In the genomic region with DNA sequence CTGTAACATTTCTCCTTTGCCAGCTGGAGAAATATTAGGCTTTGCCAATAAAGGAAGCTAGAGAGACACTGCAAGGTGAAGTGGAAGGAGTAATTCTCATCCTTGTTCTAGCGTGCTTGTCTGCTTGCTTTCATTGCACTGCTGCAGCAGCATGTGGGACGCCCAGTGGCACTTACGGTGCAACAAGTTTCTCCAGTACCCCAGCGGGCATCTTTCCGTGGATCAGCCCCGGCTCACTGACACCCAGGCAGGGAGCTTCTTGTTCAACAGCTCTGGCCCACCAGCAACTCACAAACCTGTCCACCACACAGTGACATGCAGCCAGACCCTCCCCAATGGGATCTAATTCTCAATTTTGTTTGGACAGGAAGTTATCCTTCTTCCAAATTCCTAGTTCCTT, we compare ENCODE assay signal across 19 cellular contexts.
DNase-seq lines count a peak whose midpoint lies in the region; ATAC-seq, FAIRE-seq and TF ChIP-seq lines count a peak whose summit lies in the region.
"Had no signal": no experiment of that assay in that cellular context is flagged by ENCODE, and none has a peak within 500 bp of the region (broad histone marks: within the 10 kb centered on the region; RNA-seq: fewer than 3 reads in every experiment).

No MANE protein-coding gene starts in this region.

- H3K27me3 Mint-ChIP-seq in nephron progenitor cell (ENCODE audit: low read depth, poor library complexity) = no peaks in the 10 kb centered on the region

- intact Hi-C loops in kidney (cut with DNase I) (no loop called here), adrenal gland (cut with DNase I) (no loop called here)

- H3K4me1 ChIP-seq in kidney (ENCODE audit: control insufficient read depth in 1 of 2, insufficient read depth in 1 of 2, low read depth in 1 of 2, low read length in 2 of 2) = peaks cover 13 to 26% of the 10 kb centered on the region in 2 donors
- peaks cover 5 to 13% of the 10 kb centered on the region in 2 donors for H3K4me1 ChIP-seq in adrenal gland (replicated peaks in 1 of 2)
- H3K4me1 ChIP-seq: BE2C had no signal

- H3K27ac ChIP-seq in kidney (ENCODE audit: low read depth in 2 of 2, low read length in 2 of 2) = peak overlapping the region; percentile 9 to 75
- no peak overlapping the region for H3K27ac ChIP-seq in adrenal gland
- H3K27ac ChIP-seq: C4-2B had no signal

- WGBS in adrenal gland, 4 donors = 85 to 97% (median 95%) methylated on average over 6 of the region's 6 CpGs

- H3K27me3 ChIP-seq in bronchial epithelial cell (ENCODE audit: control insufficient read depth, insufficient read depth, low read length) (no peaks in the 10 kb centered on the region), adrenal gland (no peaks in the 10 kb centered on the region)
- H3K27me3 ChIP-seq: BE2C had no signal

- H3K9me3 ChIP-seq in kidney (ENCODE audit: control insufficient read depth in 1 of 2, low read length in 2 of 2) (no peaks in the 10 kb centered on the region), adrenal gland (replicated peaks in 1 of 3) (no peaks in the 10 kb centered on the region)
- H3K9me3 ChIP-seq: BE2C had no signal

- FAIRE-seq in H54 (lab: Jason Lieb, UNC) (peak; percentile 6), bronchial epithelial cell (lab: Jason Lieb, UNC) (peak; percentile 94), kidney (lab: Jason Lieb, UNC) (no peak)
- FAIRE-seq: D721Med, GM12892, GM19239 had no signal

- no peak overlapping the region for H3K9ac ChIP-seq in kidney (ENCODE audit: low read length in 2 of 2)

- ATAC-seq in GM18505 (IDR thresholded peaks at IDR 0.05; ENCODE audit: unreplicated experiment) = no peak

- TF ChIP-seq POLR2A in H54 (IDR thresholded peaks at IDR 0.05; ENCODE audit: low read depth, low read length) (no peak), adrenal gland (IDR thresholded peaks at IDR 0.05) (no peak), GM18505 (IDR thresholded peaks at IDR 0.05; ENCODE audit: borderline replicate concordance, extremely low read depth, insufficient read depth, insufficient read length) (no peak)

- no peak overlapping the region for H3K4me3 Mint-ChIP-seq in nephron progenitor cell
- H3K4me3 Mint-ChIP-seq: CD4-positive, alpha-beta memory T cell had no signal

- H3K4me3 ChIP-seq in bronchial epithelial cell (ENCODE audit: low read depth, low read length) = no peak overlapping the region
- peak overlapping the region; percentile 47 to 56 for H3K4me3 ChIP-seq in kidney (ENCODE audit: low read length in 2 of 2)
- H3K4me3 ChIP-seq in adrenal gland = no peak overlapping the region

- H3K36me3 ChIP-seq in bronchial epithelial cell (ENCODE audit: control insufficient read depth, insufficient read depth, low read length) (no peaks in the 10 kb centered on the region), kidney (ENCODE audit: control insufficient read depth in 1 of 2, insufficient read depth in 2 of 2, low read length in 2 of 2) (no peaks in the 10 kb centered on the region), adrenal gland (replicated peaks in 1 of 2) (no peaks in the 10 kb centered on the region)
- H3K36me3 ChIP-seq: BE2C had no signal

- H3K27ac Mint-ChIP-seq in nephron progenitor cell = peak overlapping the region; percentile 90
- H3K27ac Mint-ChIP-seq: CD4-positive, alpha-beta memory T cell had no signal

- peaks cover 4% of the 10 kb centered on the region for H3K9me3 Mint-ChIP-seq in nephron progenitor cell

- TF ChIP-seq CTCF in bronchial epithelial cell (IDR thresholded peaks at IDR 0.05; ENCODE audit: insufficient read depth, low read length, severe bottlenecking) = no peak
- TF ChIP-seq CTCF in kidney (IDR thresholded peaks at IDR 0.05; ENCODE audit: borderline replicate concordance, extremely low read depth, insufficient read depth) = no peak
- no peak for TF ChIP-seq CTCF in nephron progenitor cell (IDR thresholded peaks at IDR 0.05)
- TF ChIP-seq CTCF in adrenal gland (IDR thresholded peaks at IDR 0.05) = no peak

- H3K36me3 Mint-ChIP-seq in nephron progenitor cell (ENCODE audit: low read depth) = peaks cover 7% of the 10 kb centered on the region
- H3K36me3 Mint-ChIP-seq: CD4-positive, alpha-beta memory T cell had no signal

- DNase-seq in H54 (ENCODE audit: insufficient read length, low spot score) (no peak), bronchial epithelial cell (ENCODE audit: low read depth) (no peak), kidney (no peak), nephron progenitor cell (no peak), adrenal gland (no peak), MV-4-11 (lab: John Stamatoyannopoulos, UW) (no peak), NCI-H1105 treated with DMSO at 0.1 percent for 48 hours (lab: John Stamatoyannopoulos, UW) (no peak)
- DNase-seq: BE2C; CD4-positive, alpha-beta memory T cell; DND-41; GDM1; GOT3; HCEC 1CT; IMR-90 had no signal

- H3K4me1 Mint-ChIP-seq in nephron progenitor cell = peaks cover 37% of the 10 kb centered on the region
- H3K4me1 Mint-ChIP-seq: CD4-positive, alpha-beta memory T cell had no signal

Comparison
In these comparisons a context has a peak if more than half of its experiments do, and no peak if none do; other contexts are left out.
1. H3K4me3 ChIP-seq: peak in kidney (2 of 2); none in bronchial epithelial cell (single experiment) and adrenal gland (0 of 4).
2. H3K27ac ChIP-seq: peak in kidney (2 of 2); none in adrenal gland (0 of 5).